In the genomic region with DNA sequence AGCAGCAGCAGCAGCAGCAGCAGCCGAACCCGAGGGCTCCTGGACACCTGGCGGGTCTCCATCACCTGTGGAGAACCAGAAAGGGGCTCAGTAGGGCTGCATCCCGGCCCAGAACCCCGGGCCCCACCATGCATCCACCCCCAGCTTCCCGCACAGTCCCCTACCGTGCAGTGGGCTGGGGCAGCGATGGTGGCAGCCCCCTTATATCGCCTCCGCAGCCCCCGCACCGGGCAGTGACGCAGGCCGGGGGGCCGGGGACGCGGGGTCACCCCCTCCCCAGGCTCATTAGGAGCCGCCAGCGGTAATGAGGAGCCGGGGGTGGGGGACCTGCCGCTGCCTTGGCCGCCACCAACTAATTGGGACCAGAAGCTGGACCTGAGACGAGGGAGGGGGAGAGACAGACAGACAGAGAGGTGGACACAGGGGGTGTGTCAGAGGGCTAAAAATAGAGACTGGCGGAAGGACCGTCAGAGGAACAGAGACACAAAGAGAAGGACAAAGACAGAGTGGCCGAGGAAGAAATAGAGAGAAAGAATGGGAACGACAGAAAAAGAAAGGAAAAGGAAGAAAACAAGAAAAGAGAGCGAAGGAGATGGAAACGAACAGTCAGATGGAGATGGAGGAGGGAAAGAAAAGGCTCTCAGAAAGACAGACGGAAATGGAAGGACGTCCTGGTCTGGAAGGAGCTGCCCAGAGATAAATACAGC, we compare ENCODE assay signal across 11 cellular contexts. TPM values are rescaled to one million over a fixed set of nuclear protein-coding genes. Genes with fewer than 3 reads are reported as not detected.
DNase-seq lines count a peak whose midpoint lies in the region; ATAC-seq lines count a peak whose summit lies in the region.
"Had no signal": no experiment of that assay in that cellular context is flagged by ENCODE, and none has a peak within 500 bp of the region (broad histone marks: within the 10 kb centered on the region; RNA-seq: fewer than 3 reads in every experiment).

A gene with protein sequence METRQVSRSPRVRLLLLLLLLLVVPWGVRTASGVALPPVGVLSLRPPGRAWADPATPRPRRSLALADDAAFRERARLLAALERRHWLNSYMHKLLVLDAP (minus strand): TSS at position 164 of the 707 bp plus-strand sequence. CDS start 102 bp downstream, at position 62.

- CTCF ChIA-PET in CD8-positive, alpha-beta memory T cell (lab: Charles Lee): no interaction called here

- peak within 1 kb of the TSS; percentile 85 for H3K4me2 ChIP-seq in neuronal stem cell (ENCODE audit: insufficient read depth, low read length, poor library complexity, severe bottlenecking)

- no peak within 1 kb of the TSS for H3K14ac ChIP-seq in neuronal stem cell (ENCODE audit: low read length)

- H3K4me1 ChIP-seq in CD8-positive, alpha-beta memory T cell (ENCODE audit: insufficient read depth, low read length): peaks cover 51% of the 10 kb centered on the region
- H3K4me1 ChIP-seq in neuronal stem cell (ENCODE audit: control insufficient read depth in 2 of 2, insufficient read depth in 1 of 2, low read depth in 1 of 2, low read length in 2 of 2): peaks cover 17 to 20% of the 10 kb centered on the region in 2 donors

- H2BK15ac ChIP-seq in neuronal stem cell (ENCODE audit: low read length): peak within 1 kb of the TSS; percentile 75

- peak within 1 kb of the TSS; percentile 97 for H2AFZ ChIP-seq in neuronal stem cell (ENCODE audit: low read length)

- no peak within 1 kb of the TSS for H2BK12ac ChIP-seq in neuronal stem cell (ENCODE audit: low read length)

- H3K9me3 ChIP-seq in CD8-positive, alpha-beta memory T cell (ENCODE audit: low read length): no peaks in the 10 kb centered on the region
- no peaks in the 10 kb centered on the region for H3K9me3 ChIP-seq in neuronal stem cell (replicated peaks in 1 of 2; ENCODE audit: control insufficient read depth in 2 of 2, insufficient read depth in 1 of 2, low read depth in 1 of 2, low read length in 2 of 2)

- H3K27me3 ChIP-seq in CD8-positive, alpha-beta memory T cell (ENCODE audit: insufficient read depth, low read length, poor library complexity, severe bottlenecking): peaks cover 77% of the 10 kb centered on the region
- peaks cover 8 to 97% (median 72%) of the 10 kb centered on the region in 3 experiments for H3K27me3 ChIP-seq in neuronal stem cell (ENCODE audit: control insufficient read depth in 3 of 3, insufficient read depth in 3 of 3, low read depth in 1 of 3, low read length in 3 of 3)

- no peaks in the 10 kb centered on the region for H3K79me1 ChIP-seq in neuronal stem cell (ENCODE audit: low read depth, low read length)

- peak within 1 kb of the TSS; percentile 53 for H3K4me3 ChIP-seq in CD8-positive, alpha-beta memory T cell (ENCODE audit: low read length)
- H3K4me3 ChIP-seq in neuronal stem cell (ENCODE audit: low read length in 2 of 2): peak within 1 kb of the TSS; percentile 24 to 42

- H2BK120ac ChIP-seq in neuronal stem cell (ENCODE audit: low read depth, low read length): no peak within 1 kb of the TSS

- H3K27me3 Mint-ChIP-seq in CD8-positive, alpha-beta memory T cell: peaks cover 83 to 89% of the 10 kb centered on the region in 2 donors
- H3K27me3 Mint-ChIP-seq in effector memory CD8-positive, alpha-beta T cell: peaks cover 94 to 100% of the 10 kb centered on the region in 2 donors

- peak within 1 kb of the TSS in 4 of 8 donors; percentile 2 to 83 (median 66) for H3K27ac Mint-ChIP-seq in CD8-positive, alpha-beta memory T cell
- H3K27ac Mint-ChIP-seq in effector memory CD8-positive, alpha-beta T cell: no peak within 1 kb of the TSS

- peak within 1 kb of the TSS; percentile 25 for H4K91ac ChIP-seq in neuronal stem cell (ENCODE audit: low read depth, low read length, poor library complexity)

- H4K8ac ChIP-seq in neuronal stem cell (ENCODE audit: low read depth, low read length): no peak within 1 kb of the TSS

- peak within 1 kb of the TSS; percentile 58 for H3K23ac ChIP-seq in neuronal stem cell (ENCODE audit: low read depth, low read length, poor library complexity)

- POLR2A ChIA-PET in CD8-positive, alpha-beta memory T cell (lab: Charles Lee): no interaction called here

- no peak for DNase-seq in CD8-positive, alpha-beta memory T cell
- DNase-seq in NCI-H69 (lab: John Stamatoyannopoulos, UW): peak; percentile 38
- DNase-seq in effector memory CD8-positive, alpha-beta T cell: no peak
- DNase-seq in neuronal stem cell (ENCODE audit: low spot score): no peak
- no peak for DNase-seq in DMS53 treated with DMSO at 0.1 percent for 48 hours (lab: John Stamatoyannopoulos, UW; ENCODE audit: unreplicated experiment)
- no peak for DNase-seq in ecto neural progenitor cell (ENCODE audit: low spot score)
- no peak for DNase-seq in left lobe of liver (ENCODE audit: low spot score)
- no peak for DNase-seq in H4 (ENCODE audit: low spot score)
- DNase-seq: activated CD4-positive, alpha-beta T cell treated with anti-CD3 and anti-CD28 coated beads for 1 hour; GF-D8; NK-92 treated with Interleukin-12 subunit alpha and Interleukin-12 subunit beta, amount 100 ng/mL, for 24 hours had no signal

- H3K36me3 Mint-ChIP-seq in CD8-positive, alpha-beta memory T cell: no peaks in the 10 kb centered on the region
- H3K36me3 Mint-ChIP-seq in effector memory CD8-positive, alpha-beta T cell (ENCODE audit: insufficient read depth): peaks cover 15% of the 10 kb centered on the region

- no CpG with 5 or more reads among the region's 31 CpGs for WGBS in neuronal stem cell (ENCODE audit: extremely low coverage in 2 of 2, insufficient read length in 2 of 2, insufficient replicate concordance in 1 of 2), 2 donors

- H2AK5ac ChIP-seq in neuronal stem cell (ENCODE audit: low read depth, low read length): peak within 1 kb of the TSS; percentile 97

- H3K4me3 Mint-ChIP-seq in CD8-positive, alpha-beta memory T cell: peak within 1 kb of the TSS; percentile 70 to 87 (median 78)
- H3K4me3 Mint-ChIP-seq in effector memory CD8-positive, alpha-beta T cell: peak within 1 kb of the TSS; percentile 69 to 83

- no peaks in the 10 kb centered on the region for H3K36me3 ChIP-seq in CD8-positive, alpha-beta memory T cell (ENCODE audit: insufficient read depth, low read length)
- no peaks in the 10 kb centered on the region for H3K36me3 ChIP-seq in neuronal stem cell (replicated peaks in 1 of 2; ENCODE audit: control insufficient read depth in 2 of 2, insufficient read depth in 2 of 2, low read length in 2 of 2)

- peak within 1 kb of the TSS; percentile 68 for H2BK5ac ChIP-seq in neuronal stem cell (ENCODE audit: low read length)

- peak within 1 kb of the TSS; percentile 50 for H3K9ac ChIP-seq in neuronal stem cell (ENCODE audit: low read depth, low read length, poor library complexity)

- no peaks in the 10 kb centered on the region for H3K9me3 Mint-ChIP-seq in CD8-positive, alpha-beta memory T cell
- no peaks in the 10 kb centered on the region for H3K9me3 Mint-ChIP-seq in effector memory CD8-positive, alpha-beta T cell

- H3K27ac ChIP-seq in CD8-positive, alpha-beta memory T cell (ENCODE audit: low read depth, low read length): no peak within 1 kb of the TSS
- no peak within 1 kb of the TSS for H3K27ac ChIP-seq in neuronal stem cell (replicated peaks; ENCODE audit: low read length)

- H3K4me1 Mint-ChIP-seq in CD8-positive, alpha-beta memory T cell: peaks cover 53 to 77% (median 58%) of the 10 kb centered on the region in 3 donors
- peaks cover 44 to 57% of the 10 kb centered on the region in 2 donors for H3K4me1 Mint-ChIP-seq in effector memory CD8-positive, alpha-beta T cell (ENCODE audit: low read depth in 2 of 2)

- H3K18ac ChIP-seq in neuronal stem cell (ENCODE audit: low read length): peak within 1 kb of the TSS; percentile 93

- no peak within 1 kb of the TSS for H3K4ac ChIP-seq in neuronal stem cell (ENCODE audit: low read length)

- no peak for ATAC-seq in effector memory CD8-positive, alpha-beta T cell (replicated peaks)
- ATAC-seq in left lobe of liver: no peak

RNA-seq across cellular contexts. Expression of the gene that starts here (rescaled TPM):
- not detected for total RNA-seq in CD8-positive, alpha-beta memory T cell
- not detected for polyA plus RNA-seq in CD8-positive, alpha-beta memory T cell
- polyA plus RNA-seq in neuronal stem cell (2013, experiment 1 of 2): 1.4 TPM
- 1.6 TPM for polyA plus RNA-seq in neuronal stem cell (2013, experiment 2 of 2)
- total RNA-seq in left lobe of liver: not detected
- not detected in 2 replicates for total RNA-seq in H4 (2014; rRNA removed; shearing (Covaris generic))
